In genomic region chr11:2832718-2833020, GRCh38 we compare ENCODE assay signal across 1 cellular context.
TF ChIP-seq lines count a peak whose summit lies in the region.

No MANE protein-coding gene starts in this region.

TF ChIP-seq in H1, 55 proteins besides CTCF, POLR2A, EP300 and RAD21:
- TF ChIP-seq SAP30 (IDR thresholded peaks at IDR 0.05; ENCODE audit: insufficient read depth, insufficient replicate concordance, low read length) (no peak), RXRA (IDR thresholded peaks at IDR 0.05; ENCODE audit: insufficient read depth, low read depth, low read length) (no peak), CEBPB (IDR thresholded peaks at IDR 0.05; ENCODE audit: low read depth, low read length) (no peak), CREB1 (IDR thresholded peaks at IDR 0.05) (no peak), SRF (IDR thresholded peaks at IDR 0.05; ENCODE audit: low read depth, low read length) (no peak), YY1 (IDR thresholded peaks at IDR 0.05; ENCODE audit: low read depth, low read length) (no peak), KDM4A (IDR thresholded peaks at IDR 0.05; ENCODE audit: low read depth, low read length, severe bottlenecking) (no peak), BRCA1 (IDR thresholded peaks at IDR 0.05; ENCODE audit: low read depth, low read length) (no peak), USF2 (IDR thresholded peaks at IDR 0.05; ENCODE audit: low read length) (no peak), RBBP5 (IDR thresholded peaks at IDR 0.05; ENCODE audit: borderline replicate concordance, low read depth, low read length) (no peak), FOSL1 (IDR thresholded peaks at IDR 0.05; ENCODE audit: insufficient read depth, low read depth, low read length) (no peak), BCL11A (IDR thresholded peaks at IDR 0.05; ENCODE audit: low read depth in 2 of 2, low read length in 2 of 2) (no peak), TAF1 (IDR thresholded peaks at IDR 0.05; ENCODE audit: low read depth, low read length) (no peak), NRF1 (IDR thresholded peaks at IDR 0.05; ENCODE audit: low read depth, low read length) (no peak), JUND (IDR thresholded peaks at IDR 0.05; ENCODE audit: low read length) (no peak)
